ENCODE assay signal across 2 cellular contexts in the genomic region with DNA sequence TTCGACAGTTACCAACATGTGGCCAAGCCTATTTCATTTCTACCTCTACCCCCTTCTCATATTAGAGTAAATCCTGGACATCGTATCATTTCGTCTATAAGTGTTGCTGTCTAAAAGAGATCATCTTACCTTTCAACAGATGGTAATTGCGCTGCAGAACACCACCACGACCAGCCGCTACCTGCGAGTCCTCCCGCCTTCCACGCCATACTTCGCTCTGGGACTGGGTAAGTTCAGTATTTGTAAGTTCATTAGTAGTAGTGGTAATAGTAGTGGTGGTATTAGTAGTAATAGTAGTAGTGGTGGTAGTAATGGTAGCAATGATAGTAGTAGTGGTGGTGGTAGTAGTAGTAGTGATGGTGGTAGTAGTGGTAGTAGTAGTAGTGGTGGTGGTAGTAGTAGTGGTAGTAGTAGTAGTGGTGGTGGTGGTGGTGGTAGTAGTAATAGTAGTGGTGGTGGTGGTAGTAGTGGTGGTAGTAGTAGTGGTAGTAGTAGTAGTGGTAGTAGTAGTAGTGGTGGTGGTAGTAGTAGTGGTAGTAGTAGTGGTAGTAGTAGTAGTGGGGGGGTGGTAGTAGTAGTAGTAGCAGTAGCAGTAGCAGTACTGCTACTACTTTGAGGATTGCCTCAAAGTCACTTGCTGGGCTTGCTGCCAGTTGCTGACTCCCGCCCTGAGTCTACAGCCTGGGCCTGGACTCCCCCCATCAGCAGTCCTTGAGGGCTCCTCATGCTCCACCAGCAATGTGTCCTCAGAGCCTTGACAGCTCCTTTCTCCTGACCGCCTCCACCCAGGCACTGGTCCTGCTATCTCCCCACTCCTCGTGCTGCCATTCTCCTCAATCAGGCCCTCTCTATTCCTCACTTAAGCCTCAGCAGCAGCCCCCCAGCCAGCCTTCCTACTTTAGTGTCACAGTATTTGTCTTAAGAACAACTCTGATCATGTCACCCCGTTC.
TF ChIP-seq lines count a peak whose summit lies in the region.

No MANE protein-coding gene starts in this region.

TF ChIP-seq in GM23338, 12 proteins besides CTCF, POLR2A, EP300 and RAD21 (continued from another document):
- TF ChIP-seq, protein P1, sequence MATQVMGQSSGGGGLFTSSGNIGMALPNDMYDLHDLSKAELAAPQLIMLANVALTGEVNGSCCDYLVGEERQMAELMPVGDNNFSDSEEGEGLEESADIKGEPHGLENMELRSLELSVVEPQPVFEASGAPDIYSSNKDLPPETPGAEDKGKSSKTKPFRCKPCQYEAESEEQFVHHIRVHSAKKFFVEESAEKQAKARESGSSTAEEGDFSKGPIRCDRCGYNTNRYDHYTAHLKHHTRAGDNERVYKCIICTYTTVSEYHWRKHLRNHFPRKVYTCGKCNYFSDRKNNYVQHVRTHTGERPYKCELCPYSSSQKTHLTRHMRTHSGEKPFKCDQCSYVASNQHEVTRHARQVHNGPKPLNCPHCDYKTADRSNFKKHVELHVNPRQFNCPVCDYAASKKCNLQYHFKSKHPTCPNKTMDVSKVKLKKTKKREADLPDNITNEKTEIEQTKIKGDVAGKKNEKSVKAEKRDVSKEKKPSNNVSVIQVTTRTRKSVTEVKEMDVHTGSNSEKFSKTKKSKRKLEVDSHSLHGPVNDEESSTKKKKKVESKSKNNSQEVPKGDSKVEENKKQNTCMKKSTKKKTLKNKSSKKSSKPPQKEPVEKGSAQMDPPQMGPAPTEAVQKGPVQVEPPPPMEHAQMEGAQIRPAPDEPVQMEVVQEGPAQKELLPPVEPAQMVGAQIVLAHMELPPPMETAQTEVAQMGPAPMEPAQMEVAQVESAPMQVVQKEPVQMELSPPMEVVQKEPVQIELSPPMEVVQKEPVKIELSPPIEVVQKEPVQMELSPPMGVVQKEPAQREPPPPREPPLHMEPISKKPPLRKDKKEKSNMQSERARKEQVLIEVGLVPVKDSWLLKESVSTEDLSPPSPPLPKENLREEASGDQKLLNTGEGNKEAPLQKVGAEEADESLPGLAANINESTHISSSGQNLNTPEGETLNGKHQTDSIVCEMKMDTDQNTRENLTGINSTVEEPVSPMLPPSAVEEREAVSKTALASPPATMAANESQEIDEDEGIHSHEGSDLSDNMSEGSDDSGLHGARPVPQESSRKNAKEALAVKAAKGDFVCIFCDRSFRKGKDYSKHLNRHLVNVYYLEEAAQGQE (IDR thresholded peaks at IDR 0.05; ENCODE audit: unreplicated experiment) = no peak
- TF ChIP-seq CREB1 (CRISPR knock-in tag; IDR thresholded peaks at IDR 0.05; ENCODE audit: low read depth) = no peak
- TF ChIP-seq, protein P2, sequence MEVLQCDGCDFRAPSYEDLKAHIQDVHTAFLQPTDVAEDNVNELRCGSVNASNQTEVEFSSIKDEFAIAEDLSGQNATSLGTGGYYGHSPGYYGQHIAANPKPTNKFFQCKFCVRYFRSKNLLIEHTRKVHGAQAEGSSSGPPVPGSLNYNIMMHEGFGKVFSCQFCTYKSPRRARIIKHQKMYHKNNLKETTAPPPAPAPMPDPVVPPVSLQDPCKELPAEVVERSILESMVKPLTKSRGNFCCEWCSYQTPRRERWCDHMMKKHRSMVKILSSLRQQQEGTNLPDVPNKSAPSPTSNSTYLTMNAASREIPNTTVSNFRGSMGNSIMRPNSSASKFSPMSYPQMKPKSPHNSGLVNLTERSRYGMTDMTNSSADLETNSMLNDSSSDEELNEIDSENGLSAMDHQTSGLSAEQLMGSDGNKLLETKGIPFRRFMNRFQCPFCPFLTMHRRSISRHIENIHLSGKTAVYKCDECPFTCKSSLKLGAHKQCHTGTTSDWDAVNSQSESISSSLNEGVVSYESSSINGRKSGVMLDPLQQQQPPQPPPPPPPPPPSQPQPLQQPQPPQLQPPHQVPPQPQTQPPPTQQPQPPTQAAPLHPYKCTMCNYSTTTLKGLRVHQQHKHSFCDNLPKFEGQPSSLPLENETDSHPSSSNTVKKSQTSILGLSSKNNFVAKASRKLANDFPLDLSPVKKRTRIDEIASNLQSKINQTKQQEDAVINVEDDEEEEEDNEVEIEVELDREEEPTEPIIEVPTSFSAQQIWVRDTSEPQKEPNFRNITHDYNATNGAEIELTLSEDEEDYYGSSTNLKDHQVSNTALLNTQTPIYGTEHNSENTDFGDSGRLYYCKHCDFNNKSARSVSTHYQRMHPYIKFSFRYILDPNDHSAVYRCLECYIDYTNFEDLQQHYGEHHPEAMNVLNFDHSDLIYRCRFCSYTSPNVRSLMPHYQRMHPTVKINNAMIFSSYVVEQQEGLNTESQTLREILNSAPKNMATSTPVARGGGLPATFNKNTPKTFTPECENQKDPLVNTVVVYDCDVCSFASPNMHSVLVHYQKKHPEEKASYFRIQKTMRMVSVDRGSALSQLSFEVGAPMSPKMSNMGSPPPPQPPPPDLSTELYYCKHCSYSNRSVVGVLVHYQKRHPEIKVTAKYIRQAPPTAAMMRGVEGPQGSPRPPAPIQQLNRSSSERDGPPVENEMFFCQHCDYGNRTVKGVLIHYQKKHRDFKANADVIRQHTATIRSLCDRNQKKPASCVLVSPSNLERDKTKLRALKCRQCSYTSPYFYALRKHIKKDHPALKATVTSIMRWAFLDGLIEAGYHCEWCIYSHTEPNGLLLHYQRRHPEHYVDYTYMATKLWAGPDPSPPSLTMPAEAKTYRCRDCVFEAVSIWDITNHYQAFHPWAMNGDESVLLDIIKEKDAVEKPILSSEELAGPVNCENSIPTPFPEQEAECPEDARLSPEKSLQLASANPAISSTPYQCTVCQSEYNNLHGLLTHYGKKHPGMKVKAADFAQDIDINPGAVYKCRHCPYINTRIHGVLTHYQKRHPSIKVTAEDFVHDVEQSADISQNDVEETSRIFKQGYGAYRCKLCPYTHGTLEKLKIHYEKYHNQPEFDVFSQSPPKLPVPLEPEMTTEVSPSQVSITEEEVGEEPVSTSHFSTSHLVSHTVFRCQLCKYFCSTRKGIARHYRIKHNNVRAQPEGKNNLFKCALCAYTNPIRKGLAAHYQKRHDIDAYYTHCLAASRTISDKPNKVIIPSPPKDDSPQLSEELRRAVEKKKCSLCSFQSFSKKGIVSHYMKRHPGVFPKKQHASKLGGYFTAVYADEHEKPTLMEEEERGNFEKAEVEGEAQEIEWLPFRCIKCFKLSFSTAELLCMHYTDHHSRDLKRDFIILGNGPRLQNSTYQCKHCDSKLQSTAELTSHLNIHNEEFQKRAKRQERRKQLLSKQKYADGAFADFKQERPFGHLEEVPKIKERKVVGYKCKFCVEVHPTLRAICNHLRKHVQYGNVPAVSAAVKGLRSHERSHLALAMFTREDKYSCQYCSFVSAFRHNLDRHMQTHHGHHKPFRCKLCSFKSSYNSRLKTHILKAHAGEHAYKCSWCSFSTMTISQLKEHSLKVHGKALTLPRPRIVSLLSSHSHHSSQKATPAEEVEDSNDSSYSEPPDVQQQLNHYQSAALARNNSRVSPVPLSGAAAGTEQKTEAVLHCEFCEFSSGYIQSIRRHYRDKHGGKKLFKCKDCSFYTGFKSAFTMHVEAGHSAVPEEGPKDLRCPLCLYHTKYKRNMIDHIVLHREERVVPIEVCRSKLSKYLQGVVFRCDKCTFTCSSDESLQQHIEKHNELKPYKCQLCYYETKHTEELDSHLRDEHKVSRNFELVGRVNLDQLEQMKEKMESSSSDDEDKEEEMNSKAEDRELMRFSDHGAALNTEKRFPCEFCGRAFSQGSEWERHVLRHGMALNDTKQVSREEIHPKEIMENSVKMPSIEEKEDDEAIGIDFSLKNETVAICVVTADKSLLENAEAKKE (CRISPR knock-in tag; IDR thresholded peaks at IDR 0.05) = peak; percentile 86

TF ChIP-seq in SK-N-SH treated with all-trans-retinoic acid at 6 μM for 48 hours, 23 proteins besides CTCF, POLR2A, EP300 and RAD21 (continued from another document):
- TF ChIP-seq, protein P3, sequence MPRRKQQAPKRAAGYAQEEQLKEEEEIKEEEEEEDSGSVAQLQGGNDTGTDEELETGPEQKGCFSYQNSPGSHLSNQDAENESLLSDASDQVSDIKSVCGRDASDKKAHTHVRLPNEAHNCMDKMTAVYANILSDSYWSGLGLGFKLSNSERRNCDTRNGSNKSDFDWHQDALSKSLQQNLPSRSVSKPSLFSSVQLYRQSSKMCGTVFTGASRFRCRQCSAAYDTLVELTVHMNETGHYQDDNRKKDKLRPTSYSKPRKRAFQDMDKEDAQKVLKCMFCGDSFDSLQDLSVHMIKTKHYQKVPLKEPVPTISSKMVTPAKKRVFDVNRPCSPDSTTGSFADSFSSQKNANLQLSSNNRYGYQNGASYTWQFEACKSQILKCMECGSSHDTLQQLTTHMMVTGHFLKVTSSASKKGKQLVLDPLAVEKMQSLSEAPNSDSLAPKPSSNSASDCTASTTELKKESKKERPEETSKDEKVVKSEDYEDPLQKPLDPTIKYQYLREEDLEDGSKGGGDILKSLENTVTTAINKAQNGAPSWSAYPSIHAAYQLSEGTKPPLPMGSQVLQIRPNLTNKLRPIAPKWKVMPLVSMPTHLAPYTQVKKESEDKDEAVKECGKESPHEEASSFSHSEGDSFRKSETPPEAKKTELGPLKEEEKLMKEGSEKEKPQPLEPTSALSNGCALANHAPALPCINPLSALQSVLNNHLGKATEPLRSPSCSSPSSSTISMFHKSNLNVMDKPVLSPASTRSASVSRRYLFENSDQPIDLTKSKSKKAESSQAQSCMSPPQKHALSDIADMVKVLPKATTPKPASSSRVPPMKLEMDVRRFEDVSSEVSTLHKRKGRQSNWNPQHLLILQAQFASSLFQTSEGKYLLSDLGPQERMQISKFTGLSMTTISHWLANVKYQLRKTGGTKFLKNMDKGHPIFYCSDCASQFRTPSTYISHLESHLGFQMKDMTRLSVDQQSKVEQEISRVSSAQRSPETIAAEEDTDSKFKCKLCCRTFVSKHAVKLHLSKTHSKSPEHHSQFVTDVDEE (CRISPR knock-in tag; IDR thresholded peaks at IDR 0.05) = no peak
- TF ChIP-seq, protein P4, sequence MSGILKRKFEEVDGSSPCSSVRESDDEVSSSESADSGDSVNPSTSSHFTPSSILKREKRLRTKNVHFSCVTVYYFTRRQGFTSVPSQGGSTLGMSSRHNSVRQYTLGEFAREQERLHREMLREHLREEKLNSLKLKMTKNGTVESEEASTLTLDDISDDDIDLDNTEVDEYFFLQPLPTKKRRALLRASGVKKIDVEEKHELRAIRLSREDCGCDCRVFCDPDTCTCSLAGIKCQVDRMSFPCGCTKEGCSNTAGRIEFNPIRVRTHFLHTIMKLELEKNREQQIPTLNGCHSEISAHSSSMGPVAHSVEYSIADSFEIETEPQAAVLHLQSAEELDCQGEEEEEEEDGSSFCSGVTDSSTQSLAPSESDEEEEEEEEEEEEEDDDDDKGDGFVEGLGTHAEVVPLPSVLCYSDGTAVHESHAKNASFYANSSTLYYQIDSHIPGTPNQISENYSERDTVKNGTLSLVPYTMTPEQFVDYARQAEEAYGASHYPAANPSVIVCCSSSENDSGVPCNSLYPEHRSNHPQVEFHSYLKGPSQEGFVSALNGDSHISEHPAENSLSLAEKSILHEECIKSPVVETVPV (CRISPR knock-in tag; IDR thresholded peaks at IDR 0.05) = no peak
- no peak for TF ChIP-seq CSDC2 (CRISPR knock-in tag; IDR thresholded peaks at IDR 0.05)
TF ChIP-seq in SK-N-SH treated with all-trans-retinoic acid at 6 μM for 48 hours: peak in this region for 0.
